8 cellular contexts compared by ENCODE assay signal in the genomic region with DNA sequence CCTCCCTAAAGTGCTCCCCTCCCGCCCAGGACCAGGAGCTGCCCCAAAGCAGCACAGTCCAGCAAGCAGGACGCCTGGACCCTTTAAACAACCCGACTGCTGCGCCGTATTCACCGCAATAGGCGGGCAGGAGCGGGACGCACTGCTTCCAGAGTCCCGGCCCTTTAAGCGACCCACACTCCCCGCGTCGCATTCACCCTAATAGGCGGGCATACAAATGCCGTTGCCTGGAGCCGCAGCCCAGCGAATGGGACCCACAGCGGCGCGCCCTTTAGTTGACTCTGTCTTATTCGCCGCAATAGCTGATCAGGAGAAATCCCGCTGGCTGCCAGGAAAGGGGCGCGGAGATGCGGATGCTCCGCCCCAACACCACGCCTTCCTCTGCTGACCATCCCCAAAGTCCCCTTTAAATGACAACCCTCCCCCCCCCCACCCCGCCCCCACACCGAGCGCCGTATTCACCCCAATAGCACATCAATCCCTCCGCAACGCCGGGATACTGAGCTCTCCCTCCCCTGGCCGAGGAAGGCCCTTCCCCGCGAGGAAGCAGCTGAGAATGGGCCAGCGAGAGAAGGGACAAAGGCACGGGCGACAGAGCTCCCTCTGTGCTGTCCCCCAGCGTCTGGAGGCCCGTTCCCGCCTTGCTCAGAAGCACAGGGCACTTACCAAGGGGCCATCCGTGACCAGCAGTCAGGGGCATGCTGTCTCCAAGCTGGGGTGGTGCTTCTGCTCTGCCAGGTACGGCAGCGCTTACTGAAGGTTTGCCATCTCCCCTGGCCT. TPM values are rescaled to one million over a fixed set of nuclear protein-coding genes. Genes with fewer than 3 reads are reported as not detected.
DNase-seq lines count a peak whose midpoint lies in the region; ATAC-seq and TF ChIP-seq lines count a peak whose summit lies in the region.

No MANE protein-coding gene starts in this region.

- no peaks in the 10 kb centered on the region for H3K27me3 ChIP-seq in HAP-1 (ENCODE audit: low read depth)

- intact Hi-C loops in posterior cingulate gyrus (cut with DNase I) = loop anchor here (10.0 kb wide), 1 partner anchor 106 kb away; the partner anchor contains the start of gene CARS1

- in situ Hi-C loops in HAP-1 (cut with MboI; ENCODE audit: low sequenced_read_pairs) = no loop called here

- H3K36me3 Mint-ChIP-seq in brain = peaks cover 4% of the 10 kb centered on the region

- H3K4me1 ChIP-seq in HAP-1 = peaks cover 1% of the 10 kb centered on the region; the same call in 1 of the 2 replicates

- DNase-seq in GM04504 (ENCODE audit: low read depth) = peak; percentile 77
- peak; percentile 66 to 80 for DNase-seq in NCI-H524 (lab: John Stamatoyannopoulos, UW)
- DNase-seq in hypothalamus (lab: John Stamatoyannopoulos, UW) = peak; percentile 28 to 96 (median 90)
- DNase-seq in posterior cingulate gyrus = peak; percentile 84 to 99 (median 92)
- DNase-seq in HAP-1 (ENCODE audit: low spot score in 2 of 2) = no peak
- no peak for DNase-seq in HuH-7 (ENCODE audit: low spot score)

- no peaks in the 10 kb centered on the region for H3K9me3 Mint-ChIP-seq in brain

- H3K36me3 ChIP-seq in HAP-1 (replicated peaks) = no peaks in the 10 kb centered on the region

- H3K4me3 ChIP-seq in HAP-1 = no peak overlapping the region

- peaks cover 79% of the 10 kb centered on the region for H3K4me1 Mint-ChIP-seq in brain

- no peak for ATAC-seq in GM18502 (IDR thresholded peaks at IDR 0.05; ENCODE audit: poor library complexity, unreplicated experiment)

- no peaks in the 10 kb centered on the region for H3K9me3 ChIP-seq in HAP-1

- peaks cover 10% of the 10 kb centered on the region for H3K27me3 Mint-ChIP-seq in brain

- peak overlapping the region; percentile 83 to 95 (median 90) for H3K27ac Mint-ChIP-seq in brain

- TF ChIP-seq CTCF in brain (conservative IDR thresholded peaks at IDR 0.05) = no peak

- H3K4me3 Mint-ChIP-seq in brain = peak overlapping the region; percentile 87 to 91 (median 90)

RNA-seq across cellular contexts. Expression of gene OSBPL5, which starts 4.7 kb away (rescaled TPM):
- 5.5 TPM for polyA plus RNA-seq in brain (ENCODE audit: insufficient read depth, low read depth, low replicate concordance)

RNA-seq across cellular contexts. Expression of gene MRGPRG, which starts 58.2 kb away (rescaled TPM):
- not detected for polyA plus RNA-seq in brain (ENCODE audit: insufficient read depth, low read depth, low replicate concordance)

Comparison
In these comparisons a context has a peak if more than half of its experiments do, and no peak if none do; other contexts are left out.
1. DNase-seq: peak in GM04504 (single experiment), NCI-H524 (2 of 2), hypothalamus (51 of 51) and posterior cingulate gyrus (10 of 10); none in HAP-1 (0 of 2) and HuH-7 (single experiment).